In the genomic region with DNA sequence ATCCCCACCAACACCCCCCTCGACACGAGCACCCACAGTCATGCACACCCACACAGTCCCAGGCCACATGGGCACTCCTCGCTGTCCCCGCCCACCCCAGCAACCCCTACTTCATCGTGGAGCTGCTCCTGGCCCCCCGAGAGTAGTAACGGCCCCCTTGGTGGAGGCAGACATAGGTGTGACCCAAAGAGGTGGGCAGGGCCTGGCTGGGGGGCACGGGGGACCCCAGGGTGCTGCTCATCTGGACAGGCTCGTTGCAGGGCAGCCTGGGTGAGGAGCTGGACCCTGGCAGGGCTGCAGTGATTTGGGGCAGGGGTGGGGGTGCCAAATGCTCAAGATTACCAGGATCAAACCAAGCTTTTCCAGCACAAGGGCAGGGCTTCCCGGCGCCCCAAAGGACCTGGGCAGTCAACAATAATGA, we compare ENCODE assay signal across 23 cellular contexts. TPM values are rescaled to one million over a fixed set of nuclear protein-coding genes. Genes with fewer than 3 reads are reported as not detected.
DNase-seq lines count a peak whose midpoint lies in the region; ATAC-seq and TF ChIP-seq lines count a peak whose summit lies in the region.
"Had no signal": no experiment of that assay in that cellular context is flagged by ENCODE, and none has a peak within 500 bp of the region (broad histone marks: within the 10 kb centered on the region; RNA-seq: fewer than 3 reads in every experiment).

No MANE protein-coding gene starts in this region.

- TF ChIP-seq CTCF in glutamatergic neuron (IDR thresholded peaks at IDR 0.05; ENCODE audit: partially characterized antibody, unreplicated experiment): no peak
- TF ChIP-seq CTCF in neural progenitor cell (IDR thresholded peaks at IDR 0.05): no peak

- peaks cover 10% of the 10 kb centered on the region for H3K4me1 ChIP-seq in neural progenitor cell
- H3K4me1 ChIP-seq: HAP-1 had no signal

- DNase-seq in cardiac septum (ENCODE audit: low spot score) (peak; percentile 55), left ventricle myocardium superior (no peak), glutamatergic neuron (no peak), neural progenitor cell (ENCODE audit: low spot score) (no peak), HT-29 (ENCODE audit: low spot score) (no peak), NCI-H1694 (lab: John Stamatoyannopoulos, UW) (no peak), KG1 (lab: John Stamatoyannopoulos, UW) (no peak)
- DNase-seq in NK-92 treated with Interleukin-12 subunit alpha and Interleukin-12 subunit beta, amount 100 ng/mL, for 24 hours (lab: John Stamatoyannopoulos, UW): no peak
- DNase-seq: activated CD4-positive, alpha-beta memory T cell treated with anti-CD3 and anti-CD28 coated beads for 36 hours; activated naive CD8-positive, alpha-beta T cell treated with anti-CD3 and anti-CD28 coated beads, Interleukin-2, amount 50 U/mL, for 24 hours; DMS53; effector CD8-positive, alpha-beta T cell; erythroblast; NCI-H2029 treated with DMSO at 0.1 percent for 48 hours; NCI-H226; NCI-H69; occipital lobe; stimulated activated CD4-positive, alpha-beta T cell treated with anti-CD3 and anti-CD28 coated beads, Interleukin-1b, Interleukin-23, amount 100 ng/mL, for 48 hours; T-helper 1 cell had no signal

- intact Hi-C loops in cardiac septum (cut with DNase I): no loop called here
- intact Hi-C loops in left ventricle myocardium superior (cut with micrococcal nuclease): no loop called here

- no peak overlapping the region for H2AFZ ChIP-seq in neural progenitor cell (replicated peaks)

- H3K79me2 ChIP-seq in neural progenitor cell (ENCODE audit: low read depth): no peaks in the 10 kb centered on the region

- no peak for ATAC-seq in left ventricle myocardium superior

- H3K27me3 ChIP-seq in neural progenitor cell: no peaks in the 10 kb centered on the region
- H3K27me3 ChIP-seq: tibial nerve had no signal

- H3K4me3 ChIP-seq in neural progenitor cell: no peak overlapping the region
- H3K4me3 ChIP-seq: HAP-1, skin epidermis, tibial nerve had no signal

- H3K36me3 Mint-ChIP-seq in glutamatergic neuron (ENCODE audit: unreplicated experiment) (no peaks in the 10 kb centered on the region), neural progenitor cell (no peaks in the 10 kb centered on the region)
- H3K36me3 Mint-ChIP-seq: activated CD4-positive, alpha-beta memory T cell treated with anti-CD3 and anti-CD28 coated beads for 36 hours had no signal

- H3K9me3 ChIP-seq in neural progenitor cell (ENCODE audit: low read depth): no peaks in the 10 kb centered on the region
- H3K9me3 ChIP-seq: HAP-1, tibial nerve had no signal

- H3F3A ChIP-seq in neural progenitor cell (ENCODE audit: low read depth): no peaks in the 10 kb centered on the region

- H3K27ac Mint-ChIP-seq in glutamatergic neuron (ENCODE audit: unreplicated experiment): peak overlapping the region; percentile 67
- peak overlapping the region; percentile 64 for H3K27ac Mint-ChIP-seq in neural progenitor cell
- H3K27ac Mint-ChIP-seq: activated CD4-positive, alpha-beta memory T cell treated with anti-CD3 and anti-CD28 coated beads for 36 hours; B cell had no signal

- no peak overlapping the region for H3K9ac ChIP-seq in neural progenitor cell

- peaks cover 15% of the 10 kb centered on the region for H3K9me3 Mint-ChIP-seq in glutamatergic neuron (ENCODE audit: unreplicated experiment)
- no peaks in the 10 kb centered on the region for H3K9me3 Mint-ChIP-seq in neural progenitor cell
- H3K9me3 Mint-ChIP-seq: activated CD4-positive, alpha-beta memory T cell treated with anti-CD3 and anti-CD28 coated beads for 36 hours; activated naive CD8-positive, alpha-beta T cell treated with anti-CD3 and anti-CD28 coated beads, Interleukin-2, amount 50 U/mL, for 24 hours had no signal

- H3K4me3 Mint-ChIP-seq in glutamatergic neuron (ENCODE audit: unreplicated experiment) (no peak overlapping the region), neural progenitor cell (no peak overlapping the region)
- H3K4me3 Mint-ChIP-seq: activated CD4-positive, alpha-beta memory T cell treated with anti-CD3 and anti-CD28 coated beads for 36 hours; activated naive CD8-positive, alpha-beta T cell treated with anti-CD3 and anti-CD28 coated beads, Interleukin-2, amount 50 U/mL, for 24 hours; B cell had no signal

- H3K4me1 Mint-ChIP-seq in glutamatergic neuron (ENCODE audit: low read depth, unreplicated experiment): peaks cover 22% of the 10 kb centered on the region
- peaks cover 45% of the 10 kb centered on the region for H3K4me1 Mint-ChIP-seq in neural progenitor cell

- H3K27ac ChIP-seq in neural progenitor cell: no peak overlapping the region
- H3K27ac ChIP-seq: skin epidermis, tibial nerve had no signal

- no peaks in the 10 kb centered on the region for H3K36me3 ChIP-seq in neural progenitor cell
- H3K36me3 ChIP-seq: HAP-1, tibial nerve had no signal

- peaks cover 19% of the 10 kb centered on the region for H3K27me3 Mint-ChIP-seq in glutamatergic neuron (ENCODE audit: unreplicated experiment)
- H3K27me3 Mint-ChIP-seq in neural progenitor cell (ENCODE audit: insufficient read depth, low read depth): peaks cover 9% of the 10 kb centered on the region
- H3K27me3 Mint-ChIP-seq: activated CD4-positive, alpha-beta memory T cell treated with anti-CD3 and anti-CD28 coated beads for 36 hours; activated naive CD8-positive, alpha-beta T cell treated with anti-CD3 and anti-CD28 coated beads, Interleukin-2, amount 50 U/mL, for 24 hours had no signal

- no peak overlapping the region for H3K4me2 ChIP-seq in neural progenitor cell

- no peaks in the 10 kb centered on the region for H4K20me1 ChIP-seq in neural progenitor cell (ENCODE audit: low read depth)

RNA-seq across cellular contexts. Expression of gene ZMIZ1, which starts 42.4 kb away (rescaled TPM):
- total RNA-seq in cardiac septum (40.7 TPM), left ventricle myocardium superior (49.5 TPM), glutamatergic neuron (ENCODE audit: unreplicated experiment) (230 TPM), neural progenitor cell (ENCODE audit: low replicate concordance) (5.8 and 12.3 TPM in 2 replicates)
- total RNA-seq in HT-29 (2014; rRNA removed; shearing (Covaris generic)): 21.0 and 27.5 TPM in 2 replicates
